22 cellular contexts compared by ENCODE assay signal in genomic region chr12:120287491-120287890, GRCh38. TPM values are rescaled to one million over a fixed set of nuclear protein-coding genes. Genes with fewer than 3 reads are reported as not detected.
A peak's percentile ranks its signal among the peaks of the same experiment; 100 is the strongest.
DNase-seq lines count a peak whose midpoint lies in the region; ATAC-seq and TF ChIP-seq lines count a peak whose summit lies in the region.
"Had no signal": no experiment of that assay in that cellular context is flagged by ENCODE, and none has a peak within 500 bp of the region (broad histone marks: within the 10 kb centered on the region; RNA-seq: fewer than 3 reads in every experiment).

No MANE protein-coding gene starts in this region.

- H3K27ac Mint-ChIP-seq in endodermal cell (no peak overlapping the region), neural crest cell (ENCODE audit: unreplicated experiment) (peak overlapping the region; percentile 8)

- TF ChIP-seq CTCF in RWPE2 (IDR thresholded peaks at IDR 0.05; ENCODE audit: poor library complexity, severe bottlenecking): no peak
- TF ChIP-seq CTCF in endodermal cell (conservative IDR thresholded peaks at IDR 0.05): no peak
- no peak for TF ChIP-seq CTCF in neural crest cell (conservative IDR thresholded peaks at IDR 0.05)
- no peak for TF ChIP-seq CTCF in MM.1S (IDR thresholded peaks at IDR 0.05; ENCODE audit: low read length)

- no peaks in the 10 kb centered on the region for H3K9me2 ChIP-seq in MM.1S (replicated peaks; ENCODE audit: insufficient read depth, low read length)

- H3K27ac ChIP-seq in BLaER1 (no peak overlapping the region), RWPE2 (ENCODE audit: poor library complexity, severe bottlenecking) (peak overlapping the region; percentile 6), endodermal cell (ENCODE audit: low read depth, low read length) (no peak overlapping the region), MM.1S (ENCODE audit: low read length) (no peak overlapping the region)
- H3K27ac ChIP-seq: GM23248 had no signal

- H3K36me3 ChIP-seq in BLaER1: no peaks in the 10 kb centered on the region
- no peaks in the 10 kb centered on the region for H3K36me3 ChIP-seq in RWPE2 (ENCODE audit: low read depth)
- no peaks in the 10 kb centered on the region for H3K36me3 ChIP-seq in endodermal cell (ENCODE audit: control insufficient read depth, insufficient read depth, low read length)
- no peaks in the 10 kb centered on the region for H3K36me3 ChIP-seq in MM.1S (replicated peaks; ENCODE audit: insufficient read depth, low read length)
- H3K36me3 ChIP-seq: BE2C had no signal

- no peaks in the 10 kb centered on the region for H3K9me3 ChIP-seq in BLaER1
- no peaks in the 10 kb centered on the region for H3K9me3 ChIP-seq in RWPE2 (ENCODE audit: severe bottlenecking)
- no peaks in the 10 kb centered on the region for H3K9me3 ChIP-seq in endodermal cell (ENCODE audit: control insufficient read depth, low read length)
- H3K9me3 ChIP-seq in MM.1S (replicated peaks; ENCODE audit: insufficient read depth, low read length): no peaks in the 10 kb centered on the region
- H3K9me3 ChIP-seq: A549, BE2C had no signal

- ATAC-seq in RWPE2 (ENCODE audit: low read depth): no peak
- no peak for ATAC-seq in GM21367 (IDR thresholded peaks at IDR 0.05; ENCODE audit: unreplicated experiment)
- ATAC-seq: A549, HCT116 had no signal

- H3K4me1 Mint-ChIP-seq in endodermal cell (peaks cover 3% of the 10 kb centered on the region), neural crest cell (peaks cover 27% of the 10 kb centered on the region)

- H3K27me3 Mint-ChIP-seq in endodermal cell (ENCODE audit: insufficient read depth) (peaks cover 2% of the 10 kb centered on the region), neural crest cell (ENCODE audit: low read depth) (no peaks in the 10 kb centered on the region)
- H3K27me3 Mint-ChIP-seq: CD4-positive, alpha-beta memory T cell had no signal

- H3K4me2 ChIP-seq in BLaER1: peak overlapping the region; percentile 36
- H3K4me2 ChIP-seq in MM.1S (ENCODE audit: low read depth, low read length): no peak overlapping the region

- H3K9me3 Mint-ChIP-seq in endodermal cell (no peaks in the 10 kb centered on the region), neural crest cell (no peaks in the 10 kb centered on the region)
- H3K9me3 Mint-ChIP-seq: CD4-positive, alpha-beta memory T cell; H9 had no signal

- H3K79me2 ChIP-seq in MM.1S (ENCODE audit: low read length): no peaks in the 10 kb centered on the region

- H3K9ac ChIP-seq in BLaER1: no peak overlapping the region
- H3K9ac ChIP-seq in endodermal cell (ENCODE audit: extremely low read depth, low read length, poor library complexity, severe bottlenecking): no peak overlapping the region
- no peak overlapping the region for H3K9ac ChIP-seq in MM.1S (ENCODE audit: low read length)
- H3K9ac ChIP-seq: GM23248 had no signal

- peaks cover 14% of the 10 kb centered on the region; the same call in 1 of the 2 replicates for H3F3A ChIP-seq in MM.1S (ENCODE audit: insufficient read depth, low read length)

- DNase-seq in RWPE2 (ENCODE audit: low spot score) (no peak), endodermal cell (peak; percentile 35), neural crest cell (ENCODE audit: low read depth, low spot score) (no peak), HK-2 (ENCODE audit: unreplicated experiment) (no peak), NCI-H1105 treated with DMSO at 0.1 percent for 48 hours (lab: John Stamatoyannopoulos, UW) (no peak), MM.1S (no peak)
- DNase-seq: 8988T; ACHN; AML-193; BE2C; C1 segment of cervical spinal cord; CD4-positive, alpha-beta memory T cell; COR-L47; DMS153; DND-41; GM23248; H9 had no signal

- H3K4me3 ChIP-seq in BLaER1 (no peak overlapping the region), RWPE2 (ENCODE audit: severe bottlenecking) (no peak overlapping the region), endodermal cell (ENCODE audit: low read length) (no peak overlapping the region), MM.1S (ENCODE audit: low read length) (no peak overlapping the region)
- H3K4me3 ChIP-seq: A549, GM23248 had no signal

- H3K4me3 Mint-ChIP-seq in endodermal cell (no peak overlapping the region), neural crest cell (no peak overlapping the region)
- H3K4me3 Mint-ChIP-seq: CD4-positive, alpha-beta memory T cell; H9 had no signal

- H4K20me1 ChIP-seq in BLaER1: no peaks in the 10 kb centered on the region
- H4K20me1 ChIP-seq in MM.1S (ENCODE audit: insufficient read depth, low read length): no peaks in the 10 kb centered on the region

- H3K4me1 ChIP-seq in BLaER1 (peaks cover 45% of the 10 kb centered on the region), RWPE2 (ENCODE audit: insufficient read depth, poor library complexity, severe bottlenecking) (peaks cover 3% of the 10 kb centered on the region), endodermal cell (ENCODE audit: control insufficient read depth, insufficient read depth, low read length) (no peaks in the 10 kb centered on the region), MM.1S (ENCODE audit: low read length) (no peaks in the 10 kb centered on the region)
- H3K4me1 ChIP-seq: BE2C had no signal

- WGBS in endodermal cell (ENCODE audit: insufficient coverage in 1 of 2, insufficient read length in 1 of 2), 2 experiments: 83 to 94% methylated on average over 8 to 11 of the region's 12 CpGs

- H3K36me3 Mint-ChIP-seq in endodermal cell (ENCODE audit: low read depth) (no peaks in the 10 kb centered on the region), neural crest cell (ENCODE audit: low read depth) (no peaks in the 10 kb centered on the region)
- H3K36me3 Mint-ChIP-seq: CD4-positive, alpha-beta memory T cell had no signal

- H2AFZ ChIP-seq in MM.1S (ENCODE audit: low read length): no peak overlapping the region
- H2AFZ ChIP-seq: GM23248 had no signal

- H3K27me3 ChIP-seq in BLaER1 (no peaks in the 10 kb centered on the region), RWPE2 (ENCODE audit: insufficient read depth, poor library complexity, severe bottlenecking) (no peaks in the 10 kb centered on the region), endodermal cell (ENCODE audit: control insufficient read depth, insufficient read depth, low read length, poor library complexity, severe bottlenecking) (no peaks in the 10 kb centered on the region), MM.1S (replicated peaks; ENCODE audit: insufficient read depth, low read length) (no peaks in the 10 kb centered on the region)
- H3K27me3 ChIP-seq: BE2C had no signal

RNA-seq across cellular contexts. Expression of gene RNU4-2, which starts 4.2 kb away (rescaled TPM):
- total RNA-seq in endodermal cell (1,000 to 10,000 TPM; 4,079 to 4,491 TPM), neural crest cell (5,010 and 5,494 TPM in 2 replicates)
- 4,451 TPM for polyA plus RNA-seq in endodermal cell (2013, experiment 1 of 2)
- 8,189 TPM for polyA plus RNA-seq in endodermal cell (2013, experiment 2 of 2)
- polyA plus RNA-seq: CD4-positive, alpha-beta memory T cell had no signal

RNA-seq across cellular contexts. Expression of gene RNU4-1, which starts 5.5 kb away (rescaled TPM):
- total RNA-seq in endodermal cell (1,000 to 10,000 TPM; 4,032 to 4,837 TPM), neural crest cell (4,497 and 4,941 TPM in 2 replicates)
- 3,234 TPM for polyA plus RNA-seq in endodermal cell (2013, experiment 1 of 2)
- 5,800 TPM for polyA plus RNA-seq in endodermal cell (2013, experiment 2 of 2)
- total RNA-seq: GM23248 had no signal
- polyA plus RNA-seq: A549; CD4-positive, alpha-beta memory T cell; GM23248 had no signal

RNA-seq across cellular contexts. Expression of gene SIRT4, which starts 14.6 kb away (rescaled TPM):
- total RNA-seq in endodermal cell: 1 to 10 TPM; 2.3 to 2.7 TPM
- polyA plus RNA-seq in endodermal cell (2013, experiment 1 of 2): 2.8 TPM
- polyA plus RNA-seq in endodermal cell (2013, experiment 2 of 2): 4.0 TPM
- total RNA-seq in neural crest cell: 1.7 TPM in 2 replicates
- total RNA-seq: GM23248 had no signal

RNA-seq across cellular contexts. Expression of gene PXN, which starts 22.0 kb away (rescaled TPM):
- total RNA-seq in endodermal cell: 10 to 100 TPM; 58.4 to 92.7 TPM
- 42.1 TPM for polyA plus RNA-seq in endodermal cell (2013, experiment 1 of 2)
- polyA plus RNA-seq in endodermal cell (2013, experiment 2 of 2): 44.5 TPM
- total RNA-seq in neural crest cell: 54.5 and 61.5 TPM in 2 replicates

RNA-seq across cellular contexts. Expression of gene PLA2G1B, which starts 40.1 kb away (rescaled TPM):
- not detected for total RNA-seq in endodermal cell
- polyA plus RNA-seq in endodermal cell (2013, experiment 1 of 2): not detected
- not detected for polyA plus RNA-seq in endodermal cell (2013, experiment 2 of 2)
- total RNA-seq in neural crest cell: not detected in 2 replicates
- total RNA-seq: CD4-positive, alpha-beta memory T cell; GM23248; H4; H9 had no signal
- polyA plus RNA-seq: GM23248 had no signal
